Comparison of ENCODE assay signal across 19 cellular contexts in genomic region chr19:38464421-38465082, GRCh38. TPM values are rescaled to one million over a fixed set of nuclear protein-coding genes. Genes with fewer than 3 reads are reported as not detected.
DNase-seq lines count a peak whose midpoint lies in the region; ATAC-seq, FAIRE-seq and TF ChIP-seq lines count a peak whose summit lies in the region.
"Had no signal": no experiment of that assay in that cellular context is flagged by ENCODE, and none has a peak within 500 bp of the region (broad histone marks: within the 10 kb centered on the region; RNA-seq: fewer than 3 reads in every experiment).

No MANE protein-coding gene starts in this region.

- peak overlapping the region in 1 of 2 experiments; percentile 79; a peak in 2 of 4 replicates for H3K9ac ChIP-seq in K562 (ENCODE audit: insufficient read depth in 1 of 2, low read depth in 2 of 2, low read length in 2 of 2)

- no peaks in the 10 kb centered on the region; a peak in 1 of 3 replicates for H3K36me3 ChIP-seq in HEK293 (ENCODE audit: control insufficient read depth in 2 of 2, insufficient read depth in 1 of 2, low read length in 2 of 2)
- peaks cover 42% of the 10 kb centered on the region; the same call in 1 of the 3 replicates for H3K36me3 ChIP-seq in K562 (ENCODE audit: control insufficient read depth, insufficient read depth, low read length)
- H3K36me3 ChIP-seq in gastrocnemius medialis, result peaks cover 0 to 98% of the 10 kb centered on the region in 2 donors
- H3K36me3 ChIP-seq: BE2C had no signal

- H3K4me3 Mint-ChIP-seq in activated naive CD4-positive, alpha-beta T cell treated with anti-CD3 and anti-CD28 coated beads, Interleukin-2, amount 50 U/mL, for 24 hours, result no peak overlapping the region
- no peak overlapping the region for H3K4me3 Mint-ChIP-seq in mesothelial cell of epicardium
- H3K4me3 Mint-ChIP-seq: CD4-positive, alpha-beta memory T cell had no signal

- H3K4me1 ChIP-seq in HEK293 (ENCODE audit: control insufficient read depth, insufficient read depth, low read length), result no peaks in the 10 kb centered on the region
- H3K4me1 ChIP-seq in K562 (replicated peaks in 1 of 2; ENCODE audit: control insufficient read depth in 2 of 2, insufficient read depth in 2 of 2, low read length in 2 of 2), result peaks cover 0 to 13% of the 10 kb centered on the region in 2 experiments; a peak in 1 of 5 replicates
- H3K4me1 ChIP-seq in gastrocnemius medialis, result peaks cover 0 to 6% of the 10 kb centered on the region in 2 donors
- H3K4me1 ChIP-seq: BE2C had no signal

- no peak overlapping the region for H3K4me2 ChIP-seq in K562 (ENCODE audit: insufficient read depth, low read length)

- no peaks in the 10 kb centered on the region for H3K79me2 ChIP-seq in K562 (ENCODE audit: control insufficient read depth, insufficient read depth, low read length)

- H3K27ac Mint-ChIP-seq in activated naive CD4-positive, alpha-beta T cell treated with anti-CD3 and anti-CD28 coated beads, Interleukin-2, amount 50 U/mL, for 24 hours, result peak overlapping the region; percentile 13
- no peak overlapping the region for H3K27ac Mint-ChIP-seq in activated naive CD4-positive, alpha-beta T cell treated with anti-CD3 and anti-CD28 coated beads, Interleukin-2, amount 50 U/mL, for 72 hours
- no peak overlapping the region for H3K27ac Mint-ChIP-seq in mesothelial cell of epicardium

- TF ChIP-seq RAD21 in K562 (CRISPR knock-in tag; conservative IDR thresholded peaks at IDR 0.05 in 1 of 2, IDR thresholded peaks at IDR 0.05 in 1 of 2), result no peak

- peaks cover 3% of the 10 kb centered on the region for H3K36me3 Mint-ChIP-seq in activated naive CD4-positive, alpha-beta T cell treated with anti-CD3 and anti-CD28 coated beads, Interleukin-2, amount 50 U/mL, for 24 hours
- no peaks in the 10 kb centered on the region for H3K36me3 Mint-ChIP-seq in activated naive CD4-positive, alpha-beta T cell treated with anti-CD3 and anti-CD28 coated beads, Interleukin-2, amount 50 U/mL, for 72 hours
- H3K36me3 Mint-ChIP-seq in mesothelial cell of epicardium, result no peaks in the 10 kb centered on the region
- H3K36me3 Mint-ChIP-seq: CD4-positive, alpha-beta memory T cell had no signal

- no peak for ATAC-seq in activated naive CD4-positive, alpha-beta T cell treated with anti-CD3 and anti-CD28 coated beads, Interleukin-2, amount 50 U/mL, for 72 hours
- ATAC-seq in K562, result no peak
- no peak for ATAC-seq in gastrocnemius medialis

- no peaks in the 10 kb centered on the region for H3K9me3 ChIP-seq in HEK293 (ENCODE audit: control insufficient read depth, insufficient read depth, low read depth, low read length)
- H3K9me3 ChIP-seq in K562 (replicated peaks; ENCODE audit: control insufficient read depth, insufficient read depth, low read depth, low read length), result no peaks in the 10 kb centered on the region
- H3K9me3 ChIP-seq in gastrocnemius medialis, result no peaks in the 10 kb centered on the region
- H3K9me3 ChIP-seq: BE2C had no signal

- H3K4me3 ChIP-seq in HEK293 (ENCODE audit: low read depth, low read length) (no peak overlapping the region), K562 (no peak overlapping the region), gastrocnemius medialis (no peak overlapping the region)

- H3K9me1 ChIP-seq in K562 (ENCODE audit: control insufficient read depth, insufficient read depth, low read length), result no peaks in the 10 kb centered on the region

- BruUV-seq in K562 (replicated peaks; lab: Mats Ljungman, UMichigan), result no TSS peak

- TF ChIP-seq POLR2A in K562 (conservative IDR thresholded peaks at IDR 0.05), result no peak
- no peak for TF ChIP-seq POLR2A in gastrocnemius medialis (IDR thresholded peaks at IDR 0.05)

- POLR2A ChIA-PET in HEK293 (lab: Yijun Ruan, JAX) (no interaction called here), K562 (lab: Yijun Ruan, JAX) (no interaction called here)

- CTCF ChIA-PET in HEK293 (lab: Yijun Ruan, JAX), result no interaction called here
- CTCF ChIA-PET in K562 (lab: Yijun Ruan, JAX; ENCODE audit: low intra/inter-chr PET ratio), result no interaction called here

- no peak for FAIRE-seq in K562 (lab: Jason Lieb, UNC)
- FAIRE-seq: D721Med had no signal

- DNase-seq in activated naive CD4-positive, alpha-beta T cell treated with anti-CD3 and anti-CD28 coated beads, Interleukin-2, amount 50 U/mL, for 72 hours (ENCODE audit: low spot score in 2 of 2), result no peak
- DNase-seq in K562 (ENCODE audit: extremely low read depth in 1 of 4, low spot score in 3 of 4), result peak in 2 of 4 experiments; percentile 34 to 39
- no peak for DNase-seq in gastrocnemius medialis
- no peak for DNase-seq in ACHN
- DNase-seq in mesothelial cell of epicardium (ENCODE audit: low spot score in 2 of 2, unreplicated experiment in 2 of 2), result no peak
- DNase-seq in NCI-H1436 treated with DMSO at 0.1 percent for 48 hours (lab: John Stamatoyannopoulos, UW), result no peak
- DNase-seq: 8988T; BE2C; CD4-positive, alpha-beta memory T cell; COR-L47; DMS153; DND-41; GF-D8; HCEC 1CT had no signal

- WGBS in K562 (ENCODE audit: insufficient coverage, low coverage, missing lambda C conversion rate), result 69% methylated on average over 11 of the region's 15 CpGs

- in situ Hi-C loops in K562 (cut with MboI) (no loop called here), gastrocnemius medialis (cut with MboI; ENCODE audit: low sequenced_read_pairs in 4 of 4) (no loop called here), ACHN (cut with HindIII; ENCODE audit: low pct_ligation_motif_present, low pct_unique_long_range_greater_than_20kb, low sequenced_read_pairs) (no loop called here)

- intact Hi-C loops in K562 (cut with micrococcal nuclease), result no loop called here
- intact Hi-C loops in gastrocnemius medialis (cut with DNase I; ENCODE audit: low total_unique reads), result loop anchor here (5.0 kb wide), 1 partner anchor 48 kb away; no protein-coding TSS in a partner anchor

- TF ChIP-seq CTCF in HEK293 (tag by site-specific recombination; IDR thresholded peaks at IDR 0.05), result no peak
- no peak for TF ChIP-seq CTCF in K562 (IDR thresholded peaks at IDR 0.05 in 2 of 3, conservative IDR thresholded peaks at IDR 0.05 in 1 of 3; ENCODE audit: insufficient read depth in 2 of 3, low read depth in 1 of 3, low read length in 3 of 3)
- TF ChIP-seq CTCF in gastrocnemius medialis (IDR thresholded peaks at IDR 0.05 in 4 of 5, conservative IDR thresholded peaks at IDR 0.05 in 1 of 5), result no peak
- no peak for TF ChIP-seq CTCF in mesothelial cell of epicardium (IDR thresholded peaks at IDR 0.05; ENCODE audit: unreplicated experiment)

- peaks cover 12% of the 10 kb centered on the region for H3K27me3 Mint-ChIP-seq in activated naive CD4-positive, alpha-beta T cell treated with anti-CD3 and anti-CD28 coated beads, Interleukin-2, amount 50 U/mL, for 24 hours
- no peaks in the 10 kb centered on the region for H3K27me3 Mint-ChIP-seq in mesothelial cell of epicardium (ENCODE audit: low read depth)

- no peaks in the 10 kb centered on the region for H4K20me1 ChIP-seq in K562 (replicated peaks; ENCODE audit: control insufficient read depth, insufficient read depth, low read length)

- H3K27ac ChIP-seq in HEK293 (ENCODE audit: extremely low read depth, low read depth, low read length), result no peak overlapping the region
- H3K27ac ChIP-seq in K562 (ENCODE audit: extremely low read depth, low read depth, low read length), result no peak overlapping the region
- H3K27ac ChIP-seq in gastrocnemius medialis, result peak overlapping the region in 3 of 4 donors; percentile 14 to 57 (median 50)
- H3K27ac ChIP-seq: C4-2B, HL-60 had no signal

- H2AFZ ChIP-seq in K562 (ENCODE audit: low read depth, low read length), result no peak overlapping the region

- H3K4me1 Mint-ChIP-seq in activated naive CD4-positive, alpha-beta T cell treated with anti-CD3 and anti-CD28 coated beads, Interleukin-2, amount 50 U/mL, for 24 hours, result no peaks in the 10 kb centered on the region
- H3K4me1 Mint-ChIP-seq in mesothelial cell of epicardium, result no peaks in the 10 kb centered on the region
- H3K4me1 Mint-ChIP-seq: CD4-positive, alpha-beta memory T cell had no signal

- H3K27me3 ChIP-seq in K562 (ENCODE audit: control insufficient read depth in 2 of 2, insufficient read depth in 2 of 2, low read length in 2 of 2) (no peaks in the 10 kb centered on the region), gastrocnemius medialis (no peaks in the 10 kb centered on the region)
- H3K27me3 ChIP-seq: BE2C had no signal

- H3K9me3 Mint-ChIP-seq in activated naive CD4-positive, alpha-beta T cell treated with anti-CD3 and anti-CD28 coated beads, Interleukin-2, amount 50 U/mL, for 24 hours, result no peaks in the 10 kb centered on the region
- H3K9me3 Mint-ChIP-seq in activated naive CD4-positive, alpha-beta T cell treated with anti-CD3 and anti-CD28 coated beads, Interleukin-2, amount 50 U/mL, for 72 hours, result no peaks in the 10 kb centered on the region
- H3K9me3 Mint-ChIP-seq in mesothelial cell of epicardium, result no peaks in the 10 kb centered on the region

- TF ChIP-seq EP300 in K562 (IDR thresholded peaks at IDR 0.05; ENCODE audit: low read length), result no peak

RNA-seq across cellular contexts. Expression of gene RYR1, which starts 31.1 kb away (rescaled TPM):
- 1 to 10 TPM; 2.9 to 5.0 TPM for total RNA-seq in activated naive CD4-positive, alpha-beta T cell treated with anti-CD3 and anti-CD28 coated beads, Interleukin-2, amount 50 U/mL, for 72 hours
- 52.1 and 114 TPM in 2 replicates for total RNA-seq in K562 (2011; cell fraction: chromatin; rRNA removed; ENCODE audit: low replicate concordance)
- total RNA-seq in K562 (2011; cell fraction: nucleolus; rRNA removed), result 41.3 and 44.4 TPM in 2 replicates
- 47.0 and 64.5 TPM in 2 replicates for total RNA-seq in K562 (2011; cell fraction: nucleoplasm; rRNA removed)
- total RNA-seq in K562 (2014; rRNA removed) (4.6 and 5.1 TPM in 2 replicates), K562 (2014; rRNA removed; fragmentation: Illumina TruSeq; extraction: Trizol) (2.3 and 2.9 TPM in 2 replicates), K562 (2015; rRNA removed; fragmentation: Illumina TruSeq; extraction: Trizol) (2.7 and 3.1 TPM in 2 replicates), K562 (2021) (5.3 and 7.4 TPM in 2 replicates), gastrocnemius medialis (100 to 1,000 TPM; 607 to 831 (median 724) TPM), mesothelial cell of epicardium (0.20 to 0.49 TPM (median 0.27 TPM) in 3 replicates)
- polyA plus RNA-seq in K562 (2011; rRNA removed) (3.0 and 3.7 TPM in 2 replicates), K562 (2014; fragmentation: Illumina TruSeq; extraction: Trizol) (6.0 and 7.4 TPM in 2 replicates), K562 (2014; fragmentation: Nextera tagmentation; extraction: Ambion mirVana) (under 1 TPM; 0.11 to 0.58 TPM), K562 (2014; rRNA removed) (5.6 and 6.6 TPM in 2 replicates)
- 3.6 and 4.2 TPM in 2 replicates for polyA plus RNA-seq in K562 (2011; cell fraction: cytosol; rRNA removed)
- 23.2 and 44.6 TPM in 2 replicates for polyA plus RNA-seq in K562 (2011; cell fraction: nucleus; rRNA removed)
- 6.7 and 7.4 TPM in 2 replicates for polyA plus RNA-seq in K562 (2012)
- polyA minus RNA-seq in K562 (2011; rRNA and poly(A)+ RNA removed), result 2.7 and 10.5 TPM in 2 replicates
- polyA minus RNA-seq in K562 (2011; cell fraction: cytosol; rRNA and poly(A)+ RNA removed), result 3.2 and 9.9 TPM in 2 replicates
- 9.3 and 13.7 TPM in 2 replicates for polyA minus RNA-seq in K562 (2011; cell fraction: nucleus; rRNA and poly(A)+ RNA removed)

RNA-seq across cellular contexts. Expression of gene RASGRP4, which starts 38.5 kb away (rescaled TPM):
- total RNA-seq in activated naive CD4-positive, alpha-beta T cell treated with anti-CD3 and anti-CD28 coated beads, Interleukin-2, amount 50 U/mL, for 72 hours, result 1 to 10 TPM; 2.3 to 8.3 TPM
- 5.4 and 14.4 TPM in 2 replicates for total RNA-seq in K562 (2011; cell fraction: chromatin; rRNA removed; ENCODE audit: low replicate concordance)
- 6.4 and 8.8 TPM in 2 replicates for total RNA-seq in K562 (2011; cell fraction: nucleolus; rRNA removed)
- 5.6 and 10.2 TPM in 2 replicates for total RNA-seq in K562 (2011; cell fraction: nucleoplasm; rRNA removed)
- 2.8 and 3.8 TPM in 2 replicates for total RNA-seq in K562 (2014; rRNA removed)
- 1.1 TPM in 2 replicates for total RNA-seq in K562 (2014; rRNA removed; fragmentation: Illumina TruSeq; extraction: Trizol)
- 3.5 and 3.8 TPM in 2 replicates for total RNA-seq in K562 (2015; rRNA removed; fragmentation: Illumina TruSeq; extraction: Trizol)
- total RNA-seq in K562 (2021), result 3.9 TPM in 2 replicates
- polyA plus RNA-seq in K562 (2011; rRNA removed), result 4.5 and 11.4 TPM in 2 replicates
- 11.2 and 13.0 TPM in 2 replicates for polyA plus RNA-seq in K562 (2011; cell fraction: cytosol; rRNA removed)
- 23.4 and 27.1 TPM in 2 replicates for polyA plus RNA-seq in K562 (2011; cell fraction: nucleus; rRNA removed)
- polyA plus RNA-seq in K562 (2012), result 5.5 and 22.2 TPM in 2 replicates
- 4.4 and 4.8 TPM in 2 replicates for polyA plus RNA-seq in K562 (2014; fragmentation: Illumina TruSeq; extraction: Trizol)
- under 1 TPM; 0.39 to 0.55 TPM for polyA plus RNA-seq in K562 (2014; fragmentation: Nextera tagmentation; extraction: Ambion mirVana)
- polyA plus RNA-seq in K562 (2014; rRNA removed), result 3.4 and 4.6 TPM in 2 replicates
- polyA minus RNA-seq in K562 (2011; rRNA and poly(A)+ RNA removed), result 1.8 and 2.5 TPM in 2 replicates
- polyA minus RNA-seq in K562 (2011; cell fraction: cytosol; rRNA and poly(A)+ RNA removed), result 4.3 and 6.2 TPM in 2 replicates
- polyA minus RNA-seq in K562 (2011; cell fraction: nucleus; rRNA and poly(A)+ RNA removed), result 3.0 and 5.6 TPM in 2 replicates
- 1 to 10 TPM in 2 of 4 donors, under 1 TPM in 2; 0.61 to 2.2 (median 0.94) TPM for total RNA-seq in gastrocnemius medialis
- 1.1 to 1.7 TPM (median 1.2 TPM) in 3 replicates for total RNA-seq in mesothelial cell of epicardium

Comparison
In these comparisons a context has a peak if more than half of its experiments do, and no peak if none do; other contexts are left out.
1. H3K27ac ChIP-seq: peak in gastrocnemius medialis (3 of 4); none in HEK293 (single experiment) and K562 (single experiment).
2. RNA of gene RYR1, which starts 31.1 kb away (total RNA-seq): 607 to 831 TPM in gastrocnemius medialis; 2.3 to 114 TPM in K562, 2.9 to 5.0 TPM in activated naive CD4-positive, alpha-beta T cell treated with anti-CD3 and anti-CD28 coated beads, Interleukin-2, amount 50 U/mL, for 72 hours and 0.20 to 0.49 TPM in mesothelial cell of epicardium; every median in the first group is over 4 times any median in the second.